ENCODE assay signal across 16 cellular contexts in genomic region chr3:194268659-194269487, GRCh38.
DNase-seq lines count a peak whose midpoint lies in the region; ATAC-seq and TF ChIP-seq lines count a peak whose summit lies in the region.
"Had no signal": no experiment of that assay in that cellular context is flagged by ENCODE, and none has a peak within 500 bp of the region (broad histone marks: within the 10 kb centered on the region; RNA-seq: fewer than 3 reads in every experiment).

No MANE protein-coding gene starts in this region.

- peaks cover 42 to 98% (median 82%) of the 10 kb centered on the region in 9 donors for H3K4me1 ChIP-seq in heart right ventricle
- H3K4me1 ChIP-seq in right cardiac atrium (ENCODE audit: control insufficient read depth, insufficient read depth, low read length) = peaks cover 17% of the 10 kb centered on the region
- peaks cover 54% of the 10 kb centered on the region for H3K4me1 ChIP-seq in parathyroid adenoma
- H3K4me1 ChIP-seq in upper lobe of right lung = peaks cover 57% of the 10 kb centered on the region

- H3K27me3 ChIP-seq in heart right ventricle (no peaks in the 10 kb centered on the region), right cardiac atrium (ENCODE audit: control insufficient read depth, insufficient read depth) (no peaks in the 10 kb centered on the region), parathyroid adenoma (ENCODE audit: control insufficient read depth, insufficient read depth, low read length) (no peaks in the 10 kb centered on the region), upper lobe of right lung (no peaks in the 10 kb centered on the region)
- H3K27me3 ChIP-seq: body of pancreas had no signal

- H3K27ac ChIP-seq in heart right ventricle = peak overlapping the region; percentile 81 to 93 (median 91)
- H3K27ac ChIP-seq in right cardiac atrium (ENCODE audit: low read length) = peak overlapping the region; percentile 81
- peak overlapping the region; percentile 98 for H3K27ac ChIP-seq in parathyroid adenoma
- H3K27ac ChIP-seq in upper lobe of right lung = no peak overlapping the region

- DNase-seq in heart right ventricle (peak in 1 of 2 donors; percentile 3), Right ventricle myocardium superior (no peak), right cardiac atrium (no peak), COLO829 (ENCODE audit: low spot score) (no peak), upper lobe of right lung (no peak)
- no peak for DNase-seq in effector CD8-positive, alpha-beta T cell (lab: John Stamatoyannopoulos, UW)
- DNase-seq: activated CD4-positive, alpha-beta memory T cell treated with anti-CD3 and anti-CD28 coated beads, Interleukin-2, amount 10 ng/mL, durations not matched to agents 7 days and 5 days; effector CD4-positive, alpha-beta T cell; foreskin fibroblast; GDM1; stimulated activated CD4-positive, alpha-beta T cell treated with anti-CD3 and anti-CD28 coated beads, Interleukin-4, amount 100 ng/mL, for 24 hours had no signal

- TF ChIP-seq CTCF in heart right ventricle (IDR thresholded peaks at IDR 0.05) (no peak), parathyroid adenoma (IDR thresholded peaks at IDR 0.05) (no peak), upper lobe of right lung (IDR thresholded peaks at IDR 0.05) (no peak)

- WGBS in heart right ventricle, 2 donors = 83% methylated on average over 12 of the region's 12 CpGs
- WGBS in right cardiac atrium = 84% methylated on average over 12 of the region's 12 CpGs

- no peaks in the 10 kb centered on the region for H3K36me3 ChIP-seq in heart right ventricle
- no peaks in the 10 kb centered on the region for H3K36me3 ChIP-seq in parathyroid adenoma (ENCODE audit: control insufficient read depth, insufficient read depth, low read length)
- H3K36me3 ChIP-seq in upper lobe of right lung = no peaks in the 10 kb centered on the region

- H2AFZ ChIP-seq in parathyroid adenoma = peak overlapping the region; percentile 61

- H3K9me3 ChIP-seq in heart right ventricle (no peaks in the 10 kb centered on the region), right cardiac atrium (ENCODE audit: control insufficient read depth, low read length) (no peaks in the 10 kb centered on the region), parathyroid adenoma (ENCODE audit: control insufficient read depth, low read length) (no peaks in the 10 kb centered on the region), upper lobe of right lung (no peaks in the 10 kb centered on the region)
- H3K9me3 ChIP-seq: body of pancreas, Caco-2, mucosa of descending colon had no signal

- intact Hi-C loops in heart right ventricle (cut with DNase I) (loop anchor here in 5 of 10 donors (2.0 to 5.0 kb wide), 4 partner anchors 128 to 267 kb away; no protein-coding TSS in a partner anchor), Right ventricle myocardium superior (cut with DNase I) (loop anchor here (5.0 kb wide), 1 partner anchor 132 kb away; the partner anchor contains the start of gene HES1), right cardiac atrium (cut with DNase I) (loop anchor here in 2 of 4 donors (5.0 kb wide), 2 partner anchors 127 to 132 kb away; partner anchors contain the start of gene HES1 (in 1 of the 2)), upper lobe of right lung (cut with DNase I) (loop anchor here (5.0 kb wide), 1 partner anchor 132 kb away; the partner anchor contains the start of gene HES1)

- peak overlapping the region; percentile 49 for H3K4me2 ChIP-seq in parathyroid adenoma (ENCODE audit: low read length)

- peak overlapping the region in 1 of 10 donors; percentile 9 for H3K4me3 ChIP-seq in heart right ventricle
- H3K4me3 ChIP-seq in right cardiac atrium (ENCODE audit: low read length) = no peak overlapping the region
- no peak overlapping the region for H3K4me3 ChIP-seq in parathyroid adenoma (ENCODE audit: low read depth, low read length)
- H3K4me3 ChIP-seq in upper lobe of right lung = no peak overlapping the region
- H3K4me3 ChIP-seq: body of pancreas, mucosa of descending colon had no signal

- no peaks in the 10 kb centered on the region for H3K79me2 ChIP-seq in parathyroid adenoma

- H3K9ac ChIP-seq in parathyroid adenoma = no peak overlapping the region

- ATAC-seq in heart right ventricle (no peak), Right ventricle myocardium superior (ENCODE audit: poor library complexity) (no peak), right cardiac atrium (no peak), GM19397 (IDR thresholded peaks at IDR 0.05; ENCODE audit: unreplicated experiment) (no peak), upper lobe of right lung (no peak)
